Comparison of ENCODE assay signal across 1 cellular context in genomic region chr4:80492761-80493160, GRCh38.
A peak's percentile ranks its signal among the peaks of the same experiment; 100 is the strongest.
TF ChIP-seq lines count a peak whose summit lies in the region.

No MANE protein-coding gene starts in this region.

TF ChIP-seq in K562, 482 proteins besides CTCF, POLR2A, EP300 and RAD21 (continued from another document):
- TF ChIP-seq GABPA (tag; conservative IDR thresholded peaks at IDR 0.05; ENCODE audit: low read depth) (peak; percentile 54; the same call in 1 of the 2 replicates), FOXM1 (IDR thresholded peaks at IDR 0.05; ENCODE audit: low read depth) (peak; percentile 72; the same call in 1 of the 2 replicates), FOXM1 (CRISPR knock-in tag; IDR thresholded peaks at IDR 0.05; ENCODE audit: low read depth) (no peak), BMI1 (IDR thresholded peaks at IDR 0.05; ENCODE audit: low read length) (no peak), ARID1B (IDR thresholded peaks at IDR 0.05) (no peak; the same call in 1 of the 2 replicates), ZKSCAN1 (IDR thresholded peaks at IDR 0.05; ENCODE audit: low read depth, low read length) (no peak), NR4A1 (CRISPR knock-in tag; IDR thresholded peaks at IDR 0.05) (no peak), NR4A1 (tag; IDR thresholded peaks at IDR 0.05) (no peak), FOS (IDR thresholded peaks at IDR 0.05; ENCODE audit: extremely low read depth, insufficient read length) (no peak), MBD2 (IDR thresholded peaks at IDR 0.05; ENCODE audit: borderline replicate concordance, low read depth) (no peak), ZNF639 (CRISPR knock-in tag; conservative IDR thresholded peaks at IDR 0.05 in 1 of 2, IDR thresholded peaks at IDR 0.05 in 1 of 2) (no peak), RCOR1 (IDR thresholded peaks at IDR 0.05; ENCODE audit: borderline replicate concordance in 1 of 2, low read depth in 2 of 2, low read length in 2 of 2) (peak in 1 of 2 experiments; percentile 53; a peak in 1 of 4 replicates), GATAD2A (IDR thresholded peaks at IDR 0.05) (no peak), MNT (conservative IDR thresholded peaks at IDR 0.05) (no peak), ZSCAN29 (IDR thresholded peaks at IDR 0.05) (no peak), TSHZ1 (CRISPR knock-in tag; IDR thresholded peaks at IDR 0.05) (no peak), PHF21A (IDR thresholded peaks at IDR 0.05; ENCODE audit: borderline replicate concordance, low read depth) (no peak), ZBTB9 (CRISPR knock-in tag; IDR thresholded peaks at IDR 0.05) (peak; percentile 79; the same call in 1 of the 2 replicates), HES1 (IDR thresholded peaks at IDR 0.05; ENCODE audit: low read depth) (peak; percentile 67), EWSR1 (IDR thresholded peaks at IDR 0.05; ENCODE audit: borderline replicate concordance, low read depth, partially characterized antibody) (no peak)
